In the genomic region with DNA sequence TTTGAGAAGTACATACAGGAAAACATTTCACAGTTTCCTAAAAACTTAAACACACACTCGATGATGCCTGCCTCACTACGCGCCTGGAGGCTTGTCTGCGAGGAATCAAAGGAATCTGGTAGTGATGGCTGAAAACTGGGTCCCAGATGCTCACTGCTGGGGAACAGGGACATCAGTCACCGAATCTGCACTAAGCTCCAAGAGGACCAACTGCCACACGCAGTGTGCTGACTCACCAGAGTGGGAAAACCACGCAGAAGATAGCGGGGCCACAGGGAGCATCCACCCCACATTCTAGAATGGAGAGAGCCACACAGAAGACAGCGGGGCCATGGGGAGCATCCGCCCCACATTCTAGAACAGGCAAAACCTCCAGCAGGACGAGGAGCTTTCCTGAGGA, we compare ENCODE assay signal across 1 cellular context.
TF ChIP-seq lines count a peak whose summit lies in the region.

No MANE protein-coding gene starts in this region.

TF ChIP-seq in GM23338, 12 proteins besides CTCF, POLR2A, EP300 and RAD21 (continued from another document):
- no peak for TF ChIP-seq ZNF462 (CRISPR knock-in tag; IDR thresholded peaks at IDR 0.05)
- TF ChIP-seq CREB1 (CRISPR knock-in tag; IDR thresholded peaks at IDR 0.05; ENCODE audit: low read depth): no peak
- TF ChIP-seq ZNF114 (CRISPR knock-in tag; IDR thresholded peaks at IDR 0.05): no peak
- TF ChIP-seq, protein P1, sequence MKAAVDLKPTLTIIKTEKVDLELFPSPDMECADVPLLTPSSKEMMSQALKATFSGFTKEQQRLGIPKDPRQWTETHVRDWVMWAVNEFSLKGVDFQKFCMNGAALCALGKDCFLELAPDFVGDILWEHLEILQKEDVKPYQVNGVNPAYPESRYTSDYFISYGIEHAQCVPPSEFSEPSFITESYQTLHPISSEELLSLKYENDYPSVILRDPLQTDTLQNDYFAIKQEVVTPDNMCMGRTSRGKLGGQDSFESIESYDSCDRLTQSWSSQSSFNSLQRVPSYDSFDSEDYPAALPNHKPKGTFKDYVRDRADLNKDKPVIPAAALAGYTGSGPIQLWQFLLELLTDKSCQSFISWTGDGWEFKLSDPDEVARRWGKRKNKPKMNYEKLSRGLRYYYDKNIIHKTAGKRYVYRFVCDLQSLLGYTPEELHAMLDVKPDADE (IDR thresholded peaks at IDR 0.05): no peak
- TF ChIP-seq JUNB (IDR thresholded peaks at IDR 0.05; ENCODE audit: unreplicated experiment): no peak
- no peak for TF ChIP-seq STAT1 (IDR thresholded peaks at IDR 0.05; ENCODE audit: unreplicated experiment)
